8 cellular contexts compared by ENCODE assay signal in genomic region chr2:219495531-219496122, GRCh38. TPM values are rescaled to one million over a fixed set of nuclear protein-coding genes. Genes with fewer than 3 reads are reported as not detected.
DNase-seq lines count a peak whose midpoint lies in the region; ATAC-seq, FAIRE-seq and TF ChIP-seq lines count a peak whose summit lies in the region.

No MANE protein-coding gene starts in this region.

- no peak overlapping the region for H3K4me3 Mint-ChIP-seq in activated naive CD4-positive, alpha-beta T cell treated with anti-CD3 and anti-CD28 coated beads for 36 hours

- ATAC-seq in sciatic nerve (no peak), HG02970 (IDR thresholded peaks at IDR 0.05; ENCODE audit: low FRiP score, unreplicated experiment) (no peak), HG03097 (IDR thresholded peaks at IDR 0.05; ENCODE audit: low FRiP score, unreplicated experiment) (no peak)

- POLR2A ChIA-PET in RWPE1 (lab: Yijun Ruan, JAX; ENCODE audit: low non-redundant PET), result interaction anchor here (0.6 kb wide), 2 partner anchors 13 to 587 kb away, joined by 3 read pairs; no protein-coding TSS in a partner anchor

- no peak overlapping the region for H3K27ac Mint-ChIP-seq in activated naive CD4-positive, alpha-beta T cell treated with anti-CD3 and anti-CD28 coated beads for 36 hours

- H3K27ac ChIP-seq in RWPE1, result no peak overlapping the region

- peaks cover 28% of the 10 kb centered on the region for H3K4me1 Mint-ChIP-seq in activated naive CD4-positive, alpha-beta T cell treated with anti-CD3 and anti-CD28 coated beads for 36 hours (ENCODE audit: low read depth)

- H3K27me3 Mint-ChIP-seq in activated naive CD4-positive, alpha-beta T cell treated with anti-CD3 and anti-CD28 coated beads for 36 hours (ENCODE audit: low read depth), result peaks cover 53% of the 10 kb centered on the region

- peaks cover 1% of the 10 kb centered on the region for H3K36me3 Mint-ChIP-seq in activated naive CD4-positive, alpha-beta T cell treated with anti-CD3 and anti-CD28 coated beads for 36 hours (ENCODE audit: low read depth)

- H3K9me3 Mint-ChIP-seq in activated naive CD4-positive, alpha-beta T cell treated with anti-CD3 and anti-CD28 coated beads for 36 hours, result no peaks in the 10 kb centered on the region

- DNase-seq in GM03348 (ENCODE audit: low spot score) (peak; percentile 89), HTR-8/SVneo (ENCODE audit: insufficient read length, low spot score) (peak; percentile 64), RWPE1 (ENCODE audit: low spot score) (peak; percentile 73), head of caudate nucleus (peak; percentile 51 to 91 (median 78)), sciatic nerve (ENCODE audit: low spot score) (peak; percentile 76)
- DNase-seq in activated naive CD4-positive, alpha-beta T cell treated with anti-CD3 and anti-CD28 coated beads for 36 hours, result peak; percentile 68

- intact Hi-C loops in activated naive CD4-positive, alpha-beta T cell treated with anti-CD3 and anti-CD28 coated beads for 36 hours (cut with micrococcal nuclease), result no loop called here
- intact Hi-C loops in head of caudate nucleus (cut with DNase I) (no loop called here), sciatic nerve (cut with DNase I) (no loop called here)

- CTCF ChIA-PET in RWPE1 (lab: Yijun Ruan, JAX), result interaction anchor here (0.7 to 1.6 kb wide), 11 partner anchors 9 to 108 kb away, joined by 3 to 8 read pairs (median 4); partner anchors contain the start of gene DNPEP
- CTCF ChIA-PET in activated naive CD4-positive, alpha-beta T cell treated with anti-CD3 and anti-CD28 coated beads for 36 hours (lab: Charles Lee), result interaction anchor here (0.7 to 11.7 kb wide), 27 partner anchors 9 to 194 kb away, joined by 3 to 211 read pairs (median 4); partner anchors contain the start of genes CHPF, STK11IP and TMEM198

- no peak for FAIRE-seq in HTR-8/SVneo (lab: Jason Lieb, UNC)

- peak; percentile 9; the same call in 1 of the 2 replicates for TF ChIP-seq CTCF in RWPE1 (conservative IDR thresholded peaks at IDR 0.05; ENCODE audit: low read depth)

RNA-seq across cellular contexts. Expression of gene GMPPA, which starts 3.1 kb away (rescaled TPM):
- 10 to 100 TPM; 25.2 to 28.4 TPM for total RNA-seq in activated naive CD4-positive, alpha-beta T cell treated with anti-CD3 and anti-CD28 coated beads for 36 hours
- total RNA-seq in sciatic nerve, result 25.9 TPM

RNA-seq across cellular contexts. Expression of gene ASIC4, which starts 18.7 kb away (rescaled TPM):
- total RNA-seq in activated naive CD4-positive, alpha-beta T cell treated with anti-CD3 and anti-CD28 coated beads for 36 hours, result not detected
- 0.31 TPM for total RNA-seq in sciatic nerve

RNA-seq across cellular contexts. Expression of gene CHPF, which starts 48.0 kb away (rescaled TPM):
- 1 to 10 TPM; 8.5 to 9.0 TPM for total RNA-seq in activated naive CD4-positive, alpha-beta T cell treated with anti-CD3 and anti-CD28 coated beads for 36 hours
- total RNA-seq in sciatic nerve, result 33.4 TPM

RNA-seq across cellular contexts. Expression of gene TMEM198, which starts 48.2 kb away (rescaled TPM):
- total RNA-seq in activated naive CD4-positive, alpha-beta T cell treated with anti-CD3 and anti-CD28 coated beads for 36 hours, result 1 to 10 TPM in 1 of 2 experiments, under 1 TPM in 1; 0.86 to 1.1 TPM
- total RNA-seq in sciatic nerve, result 2.1 TPM
